4 cellular contexts compared by ENCODE assay signal in genomic region chr16:74394131-74394530, GRCh38. TPM values are rescaled to one million over a fixed set of nuclear protein-coding genes. Genes with fewer than 3 reads are reported as not detected.
"Had no signal": no experiment of that assay in that cellular context is flagged by ENCODE, and none has a peak within 500 bp of the region (broad histone marks: within the 10 kb centered on the region; RNA-seq: fewer than 3 reads in every experiment).

No MANE protein-coding gene starts in this region.

RNA-seq across cellular contexts. Expression of gene NPIPB15, which starts 18.0 kb away (rescaled TPM):
- total RNA-seq: left ventricle myocardium superior, lower lobe of right lung had no signal

RNA-seq across cellular contexts. Expression of gene CLEC18B, which starts 27.1 kb away (rescaled TPM):
- total RNA-seq: dermis microvascular lymphatic vessel endothelial cell, endodermal cell, left ventricle myocardium superior had no signal
